ENCODE assay signal across 8 cellular contexts in the genomic region with DNA sequence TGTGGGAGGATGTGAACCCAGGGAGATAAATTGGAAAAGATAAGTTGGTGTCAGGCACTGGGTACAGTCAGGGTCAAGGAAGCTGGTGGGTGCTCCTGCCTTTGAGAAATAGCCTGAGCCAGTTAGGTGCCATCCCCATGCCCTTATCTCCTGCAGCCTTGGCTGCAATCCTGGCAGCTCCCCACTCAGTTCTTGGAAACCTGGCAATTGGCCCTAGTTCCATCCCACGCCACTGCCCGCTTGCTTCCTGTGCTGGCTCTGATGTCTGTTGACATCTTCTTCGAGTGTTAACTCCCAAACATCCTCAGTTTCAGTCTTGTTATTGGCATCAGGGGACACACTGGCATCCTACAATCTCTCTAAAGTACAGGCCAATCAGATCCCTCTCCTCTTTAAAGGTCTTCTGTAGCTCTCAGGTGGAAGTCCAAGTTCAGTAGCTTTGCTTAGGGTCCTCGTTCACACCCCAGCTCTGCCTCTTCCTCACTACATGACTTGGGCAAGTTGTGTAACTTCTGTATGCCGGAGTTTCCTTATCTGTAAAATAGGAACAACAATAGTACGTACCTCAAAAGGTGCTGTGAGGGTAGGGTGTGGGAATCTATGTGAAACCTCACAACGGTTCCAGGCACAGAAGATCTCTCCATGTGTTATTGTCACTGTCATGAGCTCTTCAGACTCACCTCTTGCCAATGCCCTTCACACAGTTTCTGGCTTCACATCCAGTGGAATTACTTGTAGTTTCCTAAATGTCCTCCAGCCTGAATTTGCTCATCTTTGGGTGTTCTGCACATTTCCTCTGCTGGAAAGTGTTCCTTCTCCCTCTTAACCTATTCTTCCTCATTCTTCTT. TPM values are rescaled to one million over a fixed set of nuclear protein-coding genes. Genes with fewer than 3 reads are reported as not detected.
DNase-seq lines count a peak whose midpoint lies in the region; ATAC-seq and TF ChIP-seq lines count a peak whose summit lies in the region.

No MANE protein-coding gene starts in this region.

- DNase-seq in activated B cell treated with CpG ODN at 0.5 μM for 24 hours (no peak), pons (ENCODE audit: low spot score) (peak; percentile 37), AG08396 (ENCODE audit: low spot score) (no peak), NCI-H128 (lab: John Stamatoyannopoulos, UW; ENCODE audit: unreplicated experiment) (no peak), NCI-H187 treated with DMSO at 0.1 percent for 48 hours (lab: John Stamatoyannopoulos, UW) (no peak)
- no peak for DNase-seq in activated naive CD4-positive, alpha-beta T cell (lab: John Stamatoyannopoulos, UW)

- peak; percentile 35 for ATAC-seq in GM19455 (IDR thresholded peaks at IDR 0.05; ENCODE audit: unreplicated experiment)
- peak; percentile 11 for ATAC-seq in HG03095 (IDR thresholded peaks at IDR 0.05; ENCODE audit: unreplicated experiment)
- ATAC-seq in activated B cell treated with CpG ODN at 0.5 μM for 24 hours (ENCODE audit: low read depth): peak; percentile 41

- peaks cover 41% of the 10 kb centered on the region for H3K4me1 Mint-ChIP-seq in activated B cell treated with CpG ODN at 0.5 μM for 24 hours

- H3K27me3 Mint-ChIP-seq in activated B cell treated with CpG ODN at 0.5 μM for 24 hours: no peaks in the 10 kb centered on the region

- H3K4me3 Mint-ChIP-seq in activated B cell treated with CpG ODN at 0.5 μM for 24 hours: peak overlapping the region; percentile 62

- TF ChIP-seq CTCF in activated B cell treated with CpG ODN at 0.5 μM for 24 hours (IDR thresholded peaks at IDR 0.05): no peak

- H3K36me3 Mint-ChIP-seq in activated B cell treated with CpG ODN at 0.5 μM for 24 hours (ENCODE audit: low read depth): no peaks in the 10 kb centered on the region

- CTCF ChIA-PET in activated B cell treated with CpG ODN at 0.5 μM for 24 hours (lab: Charles Lee): interaction anchor here (0.8 to 2.0 kb wide), 6 partner anchors 9 to 66 kb away, joined by 3 to 7 read pairs (median 4); partner anchors contain the start of gene PRKAR1A

- H3K27ac Mint-ChIP-seq in activated B cell treated with CpG ODN at 0.5 μM for 24 hours: peak overlapping the region; percentile 90

- H3K9me3 Mint-ChIP-seq in activated B cell treated with CpG ODN at 0.5 μM for 24 hours: no peaks in the 10 kb centered on the region

- POLR2A ChIA-PET in activated B cell treated with CpG ODN at 0.5 μM for 24 hours (lab: Charles Lee): interaction anchor here (0.7 to 9.8 kb wide), 8 partner anchors 9 to 680 kb away, joined by 3 to 102 read pairs (median 4); partner anchors contain the start of genes PRKAR1A and WIPI1

- intact Hi-C loops in activated B cell treated with CpG ODN at 0.5 μM for 24 hours (cut with micrococcal nuclease): loop anchor here (1.0 to 5.0 kb wide), 2 partner anchors 13 to 206 kb away; partner anchors contain the start of genes ARSG and SLC16A6

RNA-seq across cellular contexts. Expression of gene PRKAR1A, which starts 13.5 kb away (rescaled TPM):
- 272 and 279 TPM in 2 replicates for total RNA-seq in activated B cell treated with CpG ODN at 0.5 μM for 24 hours

RNA-seq across cellular contexts. Expression of gene WIPI1, which starts 41.4 kb away (rescaled TPM):
- 9.8 and 11.2 TPM in 2 replicates for total RNA-seq in activated B cell treated with CpG ODN at 0.5 μM for 24 hours
